8 cellular contexts compared by ENCODE assay signal in the genomic region with DNA sequence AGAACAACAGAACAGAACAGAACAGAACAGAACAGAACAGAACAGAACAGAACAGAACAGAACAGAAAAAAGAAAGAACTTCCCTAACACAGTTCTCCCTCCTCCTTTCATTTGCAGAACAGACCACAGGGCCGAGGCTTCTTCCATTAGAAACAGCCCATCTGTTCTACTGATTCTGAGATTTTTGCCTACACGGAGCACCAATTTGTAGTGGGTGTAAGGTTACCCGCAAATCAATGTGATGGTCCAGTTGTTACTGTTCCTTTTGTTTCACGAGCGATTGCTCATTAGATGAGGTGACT. TPM values are rescaled to one million over a fixed set of nuclear protein-coding genes. Genes with fewer than 3 reads are reported as not detected.
DNase-seq lines count a peak whose midpoint lies in the region; ATAC-seq and TF ChIP-seq lines count a peak whose summit lies in the region.

No MANE protein-coding gene starts in this region.

- peaks cover 29% of the 10 kb centered on the region for H3K4me1 ChIP-seq in HAP-1
- H3K4me1 ChIP-seq in skeletal muscle tissue (ENCODE audit: control insufficient read depth in 3 of 3, insufficient read depth in 3 of 3, low read length in 3 of 3): peaks cover 8 to 25% (median 17%) of the 10 kb centered on the region in 3 donors

- H3K4me3 ChIP-seq in HAP-1: peak overlapping the region; percentile 48
- H3K4me3 ChIP-seq in skeletal muscle tissue (ENCODE audit: low read length in 3 of 3): peak overlapping the region; percentile 71 to 77 (median 75)

- H3K4me3 Mint-ChIP-seq in activated B cell treated with CpG ODN at 0.5 μM for 24 hours: peak overlapping the region; percentile 82

- DNase-seq in HAP-1 (ENCODE audit: low spot score in 2 of 2) (no peak), activated B cell treated with CpG ODN at 0.5 μM for 24 hours (no peak), left cardiac atrium (no peak), NCI-H1436 treated with DMSO at 0.1 percent for 48 hours (lab: John Stamatoyannopoulos, UW) (no peak), NCI-H2029 treated with DMSO at 0.1 percent for 48 hours (lab: John Stamatoyannopoulos, UW) (no peak), A172 (ENCODE audit: low spot score) (no peak), NCI-H1417 treated with DMSO at 0.1 percent for 48 hours (lab: John Stamatoyannopoulos, UW) (no peak)

- H3K9me3 Mint-ChIP-seq in activated B cell treated with CpG ODN at 0.5 μM for 24 hours: no peaks in the 10 kb centered on the region

- peak overlapping the region; percentile 93 for H3K27ac Mint-ChIP-seq in activated B cell treated with CpG ODN at 0.5 μM for 24 hours

- H3K4me1 Mint-ChIP-seq in activated B cell treated with CpG ODN at 0.5 μM for 24 hours: peaks cover 50% of the 10 kb centered on the region

- peak overlapping the region; percentile 63 to 82 (median 65) for H3K9ac ChIP-seq in skeletal muscle tissue (ENCODE audit: low read depth in 1 of 3, low read length in 3 of 3)

- H3K27me3 Mint-ChIP-seq in activated B cell treated with CpG ODN at 0.5 μM for 24 hours: no peaks in the 10 kb centered on the region

- in situ Hi-C loops in HAP-1 (cut with MboI; ENCODE audit: low sequenced_read_pairs): no loop called here

- peaks cover 7% of the 10 kb centered on the region for H3K36me3 Mint-ChIP-seq in activated B cell treated with CpG ODN at 0.5 μM for 24 hours (ENCODE audit: low read depth)

- no peaks in the 10 kb centered on the region for H3K27me3 ChIP-seq in HAP-1 (ENCODE audit: low read depth)
- H3K27me3 ChIP-seq in skeletal muscle tissue (ENCODE audit: control insufficient read depth in 3 of 3, insufficient read depth in 3 of 3, low read length in 3 of 3): no peaks in the 10 kb centered on the region

- H3K36me3 ChIP-seq in HAP-1 (replicated peaks): no peaks in the 10 kb centered on the region
- no peaks in the 10 kb centered on the region for H3K36me3 ChIP-seq in skeletal muscle tissue (ENCODE audit: control insufficient read depth in 3 of 3, insufficient read depth in 3 of 3, low read length in 3 of 3)

- H3K27ac ChIP-seq in skeletal muscle tissue (ENCODE audit: low read depth, low read length): peak overlapping the region; percentile 84

- H3K9me3 ChIP-seq in HAP-1 (no peaks in the 10 kb centered on the region), skeletal muscle tissue (ENCODE audit: control insufficient read depth in 3 of 3, low read length in 3 of 3) (no peaks in the 10 kb centered on the region)

- TF ChIP-seq CTCF in activated B cell treated with CpG ODN at 0.5 μM for 24 hours (IDR thresholded peaks at IDR 0.05): no peak

- ATAC-seq in activated B cell treated with CpG ODN at 0.5 μM for 24 hours (ENCODE audit: low read depth) (no peak), left cardiac atrium (peak; percentile 0 to 1)

- POLR2A ChIA-PET in activated B cell treated with CpG ODN at 0.5 μM for 24 hours (lab: Charles Lee): interaction anchor here (0.6 to 4.1 kb wide), 18 partner anchors 8 to 1967 kb away, joined by 3 to 67 read pairs (median 6); a partner anchor contains a TSS

- CTCF ChIA-PET in activated B cell treated with CpG ODN at 0.5 μM for 24 hours (lab: Charles Lee): interaction anchor here (0.5 to 3.6 kb wide), 8 partner anchors 19 to 100 kb away, joined by 3 to 30 read pairs (median 6); no protein-coding TSS in a partner anchor

- intact Hi-C loops in activated B cell treated with CpG ODN at 0.5 μM for 24 hours (cut with micrococcal nuclease): loop anchor here (1.0 to 5.0 kb wide), 10 partner anchors 19 to 1491 kb away; a partner anchor contains a TSS
- intact Hi-C loops in left cardiac atrium (cut with DNase I): no loop called here

RNA-seq across cellular contexts. Expression of a gene that starts 0.7 kb away (rescaled TPM):
- total RNA-seq in activated B cell treated with CpG ODN at 0.5 μM for 24 hours (17.1 and 18.4 TPM in 2 replicates), left cardiac atrium (10 to 100 TPM; 13.1 to 14.7 TPM), skeletal muscle tissue (6.3 TPM)
- 11.9 and 15.7 TPM in 2 replicates for total RNA-seq in A172 (2014; rRNA removed; shearing (Covaris generic))
